In the genomic region with DNA sequence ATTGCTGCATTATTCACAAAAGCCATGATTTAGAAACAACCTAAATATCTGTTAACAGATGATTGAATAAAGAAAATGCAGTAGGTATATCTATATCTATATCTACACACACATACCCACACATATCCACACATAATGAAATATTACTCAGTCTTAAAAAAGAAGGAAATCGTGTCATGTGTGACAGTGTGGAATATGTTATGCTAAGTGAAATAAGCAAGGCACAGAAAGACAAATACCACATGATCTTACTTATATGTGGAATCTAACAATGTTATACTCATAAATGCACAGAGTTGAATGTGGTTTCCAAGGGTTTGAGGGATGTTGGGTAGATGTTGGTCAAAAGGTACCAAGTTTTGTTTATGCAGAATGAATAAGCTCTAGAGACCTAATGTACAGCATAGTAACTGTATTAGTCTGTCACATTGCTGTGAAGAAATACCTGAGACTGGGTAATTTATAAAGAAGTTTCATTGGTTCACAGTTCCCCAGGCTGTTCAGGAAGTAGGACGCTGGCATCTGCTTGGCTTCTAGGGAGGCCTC, we compare ENCODE assay signal across 29 cellular contexts.
"Had no signal": no experiment of that assay in that cellular context is flagged by ENCODE, and none has a peak within 500 bp of the region (broad histone marks: within the 10 kb centered on the region; RNA-seq: fewer than 3 reads in every experiment).

No MANE protein-coding gene starts in this region.

- H3K27me3 Mint-ChIP-seq: activated CD4-positive, alpha-beta T cell treated with anti-CD3 and anti-CD28 coated beads, Interleukin-2, amount 10 ng/mL, durations not matched to agents 7 days and 5 days; activated CD8-positive, alpha-beta T cell treated with anti-CD3 and anti-CD28 coated beads for 36 hours; activated naive CD4-positive, alpha-beta T cell treated with anti-CD3 and anti-CD28 coated beads, Interleukin-2, amount 50 U/mL, for 24 hours; activated naive CD8-positive, alpha-beta T cell treated with anti-CD3 and anti-CD28 coated beads, Interleukin-2, amount 10 ng/mL, durations not matched to agents 7 days and 5 days; activated T-cell treated with anti-CD3 and anti-CD28 coated beads, Interleukin-2, amount 50 U/mL, for 24 hours; effector memory CD8-positive, alpha-beta T cell had no signal

- ATAC-seq: activated CD8-positive, alpha-beta T cell treated with anti-CD3 and anti-CD28 coated beads for 36 hours; effector memory CD8-positive, alpha-beta T cell; gastroesophageal sphincter; heart right ventricle had no signal

- H3K4me3 Mint-ChIP-seq: activated CD4-positive, alpha-beta T cell treated with anti-CD3 and anti-CD28 coated beads, Interleukin-2, amount 10 ng/mL, durations not matched to agents 7 days and 5 days; activated CD8-positive, alpha-beta T cell treated with anti-CD3 and anti-CD28 coated beads for 36 hours; activated naive CD4-positive, alpha-beta T cell treated with anti-CD3 and anti-CD28 coated beads, Interleukin-2, amount 50 U/mL, for 24 hours; activated naive CD8-positive, alpha-beta T cell treated with anti-CD3 and anti-CD28 coated beads, Interleukin-2, amount 10 ng/mL, durations not matched to agents 7 days and 5 days; activated T-cell treated with anti-CD3 and anti-CD28 coated beads, Interleukin-2, amount 50 U/mL, for 24 hours; brain; effector memory CD8-positive, alpha-beta T cell had no signal

- H3K27ac Mint-ChIP-seq: activated CD4-positive, alpha-beta T cell treated with anti-CD3 and anti-CD28 coated beads, Interleukin-2, amount 10 ng/mL, durations not matched to agents 7 days and 5 days; activated CD8-positive, alpha-beta T cell treated with anti-CD3 and anti-CD28 coated beads for 36 hours; activated naive CD4-positive, alpha-beta T cell treated with anti-CD3 and anti-CD28 coated beads, Interleukin-2, amount 50 U/mL, for 24 hours; activated naive CD8-positive, alpha-beta T cell treated with anti-CD3 and anti-CD28 coated beads, Interleukin-2, amount 10 ng/mL, durations not matched to agents 7 days and 5 days; activated T-cell treated with anti-CD3 and anti-CD28 coated beads, Interleukin-2, amount 50 U/mL, for 24 hours; brain; effector memory CD8-positive, alpha-beta T cell had no signal

- H3K4me1 Mint-ChIP-seq: activated CD4-positive, alpha-beta T cell treated with anti-CD3 and anti-CD28 coated beads, Interleukin-2, amount 10 ng/mL, durations not matched to agents 7 days and 5 days; activated naive CD8-positive, alpha-beta T cell treated with anti-CD3 and anti-CD28 coated beads, Interleukin-2, amount 10 ng/mL, durations not matched to agents 7 days and 5 days had no signal

- FAIRE-seq: endothelial cell of umbilical vein had no signal

- H3K36me3 ChIP-seq: breast epithelium, cardiac muscle cell had no signal

- H3K27me3 ChIP-seq: ascending aorta, breast epithelium, cardiac muscle cell, esophagus squamous epithelium, gastroesophageal sphincter, heart right ventricle had no signal

- H3K4me3 ChIP-seq: ascending aorta, breast epithelium, cardiac muscle cell, coronary artery, esophagus squamous epithelium, gastroesophageal sphincter, heart right ventricle had no signal

- H3K9me3 Mint-ChIP-seq: activated CD4-positive, alpha-beta T cell treated with anti-CD3 and anti-CD28 coated beads, Interleukin-2, amount 10 ng/mL, durations not matched to agents 7 days and 5 days; activated CD8-positive, alpha-beta T cell treated with anti-CD3 and anti-CD28 coated beads for 36 hours; activated naive CD4-positive, alpha-beta T cell treated with anti-CD3 and anti-CD28 coated beads, Interleukin-2, amount 50 U/mL, for 24 hours; activated naive CD8-positive, alpha-beta T cell treated with anti-CD3 and anti-CD28 coated beads, Interleukin-2, amount 10 ng/mL, durations not matched to agents 7 days and 5 days; activated T-cell treated with anti-CD3 and anti-CD28 coated beads, Interleukin-2, amount 50 U/mL, for 24 hours; effector memory CD8-positive, alpha-beta T cell had no signal

- H3K27ac ChIP-seq: ascending aorta, breast epithelium, cardiac muscle cell, coronary artery, epithelial cell of prostate, esophagus squamous epithelium, gastroesophageal sphincter, heart right ventricle had no signal

- H3K9me3 ChIP-seq: ascending aorta, breast epithelium, esophagus squamous epithelium, gastroesophageal sphincter, heart right ventricle had no signal

- H3K4me1 ChIP-seq: ascending aorta, breast epithelium, gastroesophageal sphincter had no signal

- DNase-seq: activated CD4-positive, alpha-beta T cell treated with anti-CD3 and anti-CD28 coated beads for 4 hours; activated CD4-positive, alpha-beta T cell treated with anti-CD3 and anti-CD28 coated beads, Interleukin-2, amount 10 ng/mL, durations not matched to agents 7 days and 5 days; activated CD4-positive, alpha-beta T cell treated with anti-CD3 and anti-CD28 coated beads, Interleukin-2, amount 50 U/mL, for 48 hours; activated CD4-positive, CD25-positive, alpha-beta regulatory T cell; activated CD4-positive, CD25-positive, alpha-beta regulatory T cell treated with anti-CD3 and anti-CD28 coated beads, Interleukin-2, amount 50 U/mL, for 72 hours; activated CD8-positive, alpha-beta memory T cell treated with anti-CD3 and anti-CD28 coated beads for 24 hours; activated CD8-positive, alpha-beta T cell treated with anti-CD3 and anti-CD28 coated beads for 36 hours; activated effector memory CD4-positive, alpha-beta T cell treated with Interleukin-2 at 50 U/mL for 16 hours; activated gamma-delta T cell treated with Interleukin-2 at 50 U/mL for 16 hours; activated naive CD4-positive, alpha-beta T cell treated with Interleukin-2 at 50 U/mL for 16 hours; activated naive CD8-positive, alpha-beta T cell treated with anti-CD3 and anti-CD28 coated beads, Interleukin-2, amount 10 ng/mL, durations not matched to agents 7 days and 5 days; activated T-cell treated with anti-CD3 and anti-CD28 coated beads, Interleukin-2, amount 50 U/mL, for 24 hours; central memory CD4-positive, alpha-beta T cell; cerebellar nuclear complex; dermis blood vessel endothelial cell; effector CD4-positive, alpha-beta T cell; effector memory CD8-positive, alpha-beta T cell; esophagus squamous epithelium; foreskin melanocyte; heart right ventricle had no signal
